In genomic region chr17:73021771-73022170, GRCh38 we compare ENCODE assay signal across 20 cellular contexts.
DNase-seq lines count a peak whose midpoint lies in the region; ATAC-seq and TF ChIP-seq lines count a peak whose summit lies in the region.
"Had no signal": no experiment of that assay in that cellular context is flagged by ENCODE, and none has a peak within 500 bp of the region (broad histone marks: within the 10 kb centered on the region; RNA-seq: fewer than 3 reads in every experiment).

No MANE protein-coding gene starts in this region.

- POLR2A ChIA-PET in activated CD4-positive, alpha-beta memory T cell treated with anti-CD3 and anti-CD28 coated beads for 36 hours (lab: Charles Lee), result no interaction called here

- H3K9me3 Mint-ChIP-seq in osteocyte (ENCODE audit: unreplicated experiment), result peaks cover 15% of the 10 kb centered on the region
- peaks cover 31% of the 10 kb centered on the region for H3K9me3 Mint-ChIP-seq in activated CD4-positive, alpha-beta memory T cell treated with anti-CD3 and anti-CD28 coated beads for 36 hours
- H3K9me3 Mint-ChIP-seq in progenitor cell of endocrine pancreas (ENCODE audit: low read depth), result peaks cover 8% of the 10 kb centered on the region

- H3K4me1 Mint-ChIP-seq in osteocyte (ENCODE audit: unreplicated experiment), result peaks cover 52% of the 10 kb centered on the region
- H3K4me1 Mint-ChIP-seq in activated CD4-positive, alpha-beta memory T cell treated with anti-CD3 and anti-CD28 coated beads for 36 hours (ENCODE audit: low read depth), result no peaks in the 10 kb centered on the region
- H3K4me1 Mint-ChIP-seq in progenitor cell of endocrine pancreas (ENCODE audit: low read depth), result no peaks in the 10 kb centered on the region

- no peak overlapping the region for H3K27ac ChIP-seq in BLaER1
- H3K27ac ChIP-seq in BLaER1 treated with 17β-estradiol and CSF1 and Interleukin-3, amounts not matched to agents 10 nM and 100 nM, result no peak overlapping the region

- peak overlapping the region; percentile 43 for H3K4me2 ChIP-seq in BLaER1
- peak overlapping the region in 8 of 11 experiments; percentile 33 to 62 (median 47); a peak in 16 of 22 replicates for H3K4me2 ChIP-seq in BLaER1 treated with 17β-estradiol and CSF1 and Interleukin-3, amounts not matched to agents 10 nM and 100 nM

- peaks cover 45% of the 10 kb centered on the region for H3K9me3 ChIP-seq in BLaER1
- H3K9me3 ChIP-seq in BLaER1 treated with 17β-estradiol and CSF1 and Interleukin-3, amounts not matched to agents 10 nM and 100 nM (replicated peaks in 1 of 11), result peaks cover 32 to 53% (median 48%) of the 10 kb centered on the region in 11 experiments
- H3K9me3 ChIP-seq: BE2C had no signal

- no peak overlapping the region for H3K4me3 Mint-ChIP-seq in osteocyte (ENCODE audit: unreplicated experiment)
- H3K4me3 Mint-ChIP-seq in activated CD4-positive, alpha-beta memory T cell treated with anti-CD3 and anti-CD28 coated beads for 36 hours, result no peak overlapping the region
- no peak overlapping the region for H3K4me3 Mint-ChIP-seq in progenitor cell of endocrine pancreas (ENCODE audit: low read depth)
- H3K4me3 Mint-ChIP-seq: CD14-positive monocyte, HFFc6 had no signal

- no peaks in the 10 kb centered on the region for H3K27me3 ChIP-seq in BLaER1
- no peaks in the 10 kb centered on the region for H3K27me3 ChIP-seq in BLaER1 treated with 17β-estradiol and CSF1 and Interleukin-3, amounts not matched to agents 10 nM and 100 nM
- H3K27me3 ChIP-seq: BE2C had no signal

- no peak overlapping the region for H3K9ac ChIP-seq in BLaER1
- H3K9ac ChIP-seq in BLaER1 treated with 17β-estradiol and CSF1 and Interleukin-3, amounts not matched to agents 10 nM and 100 nM, result no peak overlapping the region

- 0 out of 2 replicates have a peak, but pooled peaks cover 8% of the 10 kb centered on the region for H4K20me1 ChIP-seq in BLaER1
- peaks cover 0 to under 1% (median 0%) of the 10 kb centered on the region in 11 experiments; a peak in 3 of 22 replicates for H4K20me1 ChIP-seq in BLaER1 treated with 17β-estradiol and CSF1 and Interleukin-3, amounts not matched to agents 10 nM and 100 nM

- TF ChIP-seq CTCF in osteocyte (IDR thresholded peaks at IDR 0.05), result no peak
- no peak for TF ChIP-seq CTCF in progenitor cell of endocrine pancreas (IDR thresholded peaks at IDR 0.05; ENCODE audit: unreplicated experiment)

- no peak overlapping the region for H3K4me3 ChIP-seq in BLaER1
- H3K4me3 ChIP-seq in BLaER1 treated with 17β-estradiol and CSF1 and Interleukin-3, amounts not matched to agents 10 nM and 100 nM, result no peak overlapping the region
- H3K4me3 ChIP-seq: K562 had no signal

- DNase-seq in NCI-H69 (lab: John Stamatoyannopoulos, UW) (peak; percentile 66), osteocyte (ENCODE audit: extremely low spot score, unreplicated experiment) (no peak), progenitor cell of endocrine pancreas (ENCODE audit: low spot score, unreplicated experiment) (no peak)
- DNase-seq in activated CD4-positive, alpha-beta memory T cell treated with anti-CD3 and anti-CD28 coated beads for 36 hours, result no peak
- DNase-seq: ACHN; BE2C; CD4-positive, alpha-beta memory T cell; DMS153; DND-41; EL; GOT3; H7; HFFc6; IMR-90 had no signal

- H3K27me3 Mint-ChIP-seq in osteocyte (ENCODE audit: unreplicated experiment) (no peaks in the 10 kb centered on the region), progenitor cell of endocrine pancreas (peaks cover 7% of the 10 kb centered on the region)
- no peaks in the 10 kb centered on the region for H3K27me3 Mint-ChIP-seq in activated CD4-positive, alpha-beta memory T cell treated with anti-CD3 and anti-CD28 coated beads for 36 hours
- H3K27me3 Mint-ChIP-seq: CD4-positive, alpha-beta memory T cell had no signal

- H3K4me1 ChIP-seq in BLaER1, result peaks cover 32% of the 10 kb centered on the region
- peaks cover 0 to 29% (median 14%) of the 10 kb centered on the region in 10 experiments; a peak in 12 of 20 replicates for H3K4me1 ChIP-seq in BLaER1 treated with 17β-estradiol and CSF1 and Interleukin-3, amounts not matched to agents 10 nM and 100 nM
- H3K4me1 ChIP-seq: BE2C had no signal

- peaks cover 17% of the 10 kb centered on the region for H3K36me3 ChIP-seq in BLaER1
- peaks cover 5 to 32% (median 25%) of the 10 kb centered on the region in 11 experiments; a peak in 18 of 22 replicates for H3K36me3 ChIP-seq in BLaER1 treated with 17β-estradiol and CSF1 and Interleukin-3, amounts not matched to agents 10 nM and 100 nM
- H3K36me3 ChIP-seq: BE2C had no signal

- no peak for ATAC-seq in HG03571 (IDR thresholded peaks at IDR 0.05; ENCODE audit: unreplicated experiment)
- ATAC-seq: HCT116, K562 had no signal

- intact Hi-C loops in activated CD4-positive, alpha-beta memory T cell treated with anti-CD3 and anti-CD28 coated beads for 36 hours (cut with micrococcal nuclease), result no loop called here

- CTCF ChIA-PET in activated CD4-positive, alpha-beta memory T cell treated with anti-CD3 and anti-CD28 coated beads for 36 hours (lab: Charles Lee), result no interaction called here

- H3K27ac Mint-ChIP-seq in osteocyte (ENCODE audit: unreplicated experiment), result peak overlapping the region; percentile 39
- H3K27ac Mint-ChIP-seq in activated CD4-positive, alpha-beta memory T cell treated with anti-CD3 and anti-CD28 coated beads for 36 hours, result no peak overlapping the region
- no peak overlapping the region for H3K27ac Mint-ChIP-seq in progenitor cell of endocrine pancreas
- H3K27ac Mint-ChIP-seq: CD4-positive, alpha-beta memory T cell; HFFc6 had no signal

- peaks cover 23% of the 10 kb centered on the region for H3K36me3 Mint-ChIP-seq in osteocyte (ENCODE audit: unreplicated experiment)
- H3K36me3 Mint-ChIP-seq in activated CD4-positive, alpha-beta memory T cell treated with anti-CD3 and anti-CD28 coated beads for 36 hours, result peaks cover 24% of the 10 kb centered on the region
- no peaks in the 10 kb centered on the region for H3K36me3 Mint-ChIP-seq in progenitor cell of endocrine pancreas (ENCODE audit: insufficient read depth)
